32 cellular contexts compared by ENCODE assay signal in genomic region chr6:70903665-70904452, GRCh38. TPM values are rescaled to one million over a fixed set of nuclear protein-coding genes. Genes with fewer than 3 reads are reported as not detected.
"Had no signal": no experiment of that assay in that cellular context is flagged by ENCODE, and none has a peak within 500 bp of the region (broad histone marks: within the 10 kb centered on the region; RNA-seq: fewer than 3 reads in every experiment).

No MANE protein-coding gene starts in this region.

- H3K27ac ChIP-seq: epithelial cell of prostate, esophagus squamous epithelium, gastrocnemius medialis, heart right ventricle, left lung, lower lobe of right lung had no signal

- H3K4me1 ChIP-seq: esophagus squamous epithelium, gastrocnemius medialis, left lung, lower lobe of right lung had no signal

- H3K36me3 ChIP-seq: esophagus squamous epithelium, gastrocnemius medialis, heart right ventricle, left lung, lower lobe of right lung had no signal

- DNase-seq: cortex of kidney; effector CD8-positive, alpha-beta T cell; effector memory CD8-positive, alpha-beta T cell; endodermal cell; erythroblast; esophagus squamous epithelium; foreskin fibroblast; foreskin melanocyte; gastrocnemius medialis; glutamatergic neuron; head of caudate nucleus; heart right ventricle; hippocampal formation; left cardiac atrium; left lung; left ventricle myocardium superior; lower lobe of right lung; mesenchymal stem cell; mucosa of descending colon; naive B cell; naive thymus-derived CD8-positive, alpha-beta T cell had no signal

- ATAC-seq: effector memory CD8-positive, alpha-beta T cell; esophagus mucosa; gastrocnemius medialis; heart right ventricle; left cardiac atrium; left lung; left ventricle myocardium superior; lower lobe of right lung; mucosa of descending colon; naive thymus-derived CD8-positive, alpha-beta T cell had no signal

- H3K9me3 ChIP-seq: esophagus squamous epithelium, gastrocnemius medialis, heart right ventricle, left lung, lower lobe of right lung, mucosa of descending colon had no signal

- FAIRE-seq: islet of Langerhans, keratinocyte had no signal

- H3K4me3 ChIP-seq: esophagus squamous epithelium, gastrocnemius medialis, heart right ventricle, left lung, lower lobe of right lung, mucosa of descending colon had no signal

- H3K27me3 ChIP-seq: esophagus squamous epithelium, gastrocnemius medialis, heart right ventricle, left lung had no signal

RNA-seq across cellular contexts. Expression of gene B3GAT2, which starts 53.0 kb away (rescaled TPM):
- total RNA-seq: dermis microvascular lymphatic vessel endothelial cell; esophagus mucosa; gastrocnemius medialis; glomerular endothelial cell; kidney epithelial cell; left cardiac atrium; lower leg skin; lung microvascular endothelial cell; mesenteric fat pad; mesothelial cell of epicardium; naive thymus-derived CD8-positive, alpha-beta T cell had no signal
